34 cellular contexts compared by ENCODE assay signal in the genomic region with DNA sequence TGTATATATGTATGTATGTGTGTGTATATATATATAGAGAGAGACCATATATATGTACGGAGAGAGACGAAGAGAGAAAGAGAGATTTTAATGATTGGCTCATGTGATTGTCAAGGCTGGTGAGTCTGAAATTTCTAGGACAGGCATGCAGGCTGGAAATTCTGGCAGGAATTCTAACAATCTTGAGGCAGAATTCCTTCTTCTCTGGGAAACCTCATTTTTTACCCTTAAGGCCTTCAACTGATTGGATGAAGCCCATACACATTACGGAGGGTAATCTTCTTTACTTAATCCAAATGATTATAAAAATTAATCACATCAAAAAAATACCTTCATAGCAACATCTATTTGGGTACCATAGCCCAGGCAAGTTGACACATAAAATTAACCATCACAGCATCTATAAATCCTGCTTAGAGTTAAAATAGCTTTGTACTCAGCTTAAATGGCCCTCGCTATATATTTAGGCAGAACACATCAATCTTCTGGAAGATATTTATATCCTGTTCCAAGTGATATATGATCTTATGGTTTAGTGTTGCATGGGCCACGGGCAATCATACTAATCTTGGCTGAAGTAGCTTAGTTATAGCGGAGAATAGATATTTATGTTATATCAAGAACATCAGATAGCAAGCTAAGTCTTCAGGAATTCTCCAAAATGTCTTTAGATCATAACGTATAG.
"Had no signal": no experiment of that assay in that cellular context is flagged by ENCODE, and none has a peak within 500 bp of the region (broad histone marks: within the 10 kb centered on the region; RNA-seq: fewer than 3 reads in every experiment).

No MANE protein-coding gene starts in this region.

- H3K4me2 ChIP-seq: PC-9 had no signal

- H3K36me3 ChIP-seq: ascending aorta, breast epithelium had no signal

- H3K9me3 ChIP-seq: ascending aorta, body of pancreas, breast epithelium had no signal

- H3K27me3 ChIP-seq: ascending aorta, body of pancreas, breast epithelium had no signal

- H3K4me3 ChIP-seq: ascending aorta, body of pancreas, breast epithelium, K562, PC-9 had no signal

- H2AFZ ChIP-seq: PC-9 had no signal

- H3K4me1 ChIP-seq: ascending aorta, body of pancreas, breast epithelium had no signal

- DNase-seq: activated B cell treated with CpG ODN at 0.5 μM for 24 hours; activated CD4-positive, alpha-beta memory T cell treated with anti-CD3 and anti-CD28 coated beads, Interleukin-2, amount 10 ng/mL, durations not matched to agents 7 days and 5 days; activated CD4-positive, alpha-beta T cell treated with anti-CD3 and anti-CD28 coated beads for 1 hour; activated CD4-positive, alpha-beta T cell treated with anti-CD3 and anti-CD28 coated beads for 48 hours; activated CD8-positive, alpha-beta memory T cell treated with anti-CD3 and anti-CD28 coated beads for 24 hours; activated CD8-positive, alpha-beta memory T cell treated with anti-CD3 and anti-CD28 coated beads, Interleukin-2, amount 10 ng/mL, durations not matched to agents 7 days and 5 days; activated CD8-positive, alpha-beta memory T cell treated with anti-CD3 and anti-CD28 coated beads, Interleukin-2, amount 50 U/mL, for 48 hours; activated effector memory CD4-positive, alpha-beta T cell treated with anti-CD3 and anti-CD28 coated beads, Interleukin-2, amount 50 U/mL, for 16 hours; activated naive CD4-positive, alpha-beta T cell; activated naive CD8-positive, alpha-beta T cell treated with anti-CD3 and anti-CD28 coated beads, Interleukin-2, amount 10 ng/mL, durations not matched to agents 7 days and 5 days; activated T-cell treated with anti-CD3 and anti-CD28 coated beads, Interleukin-2, amount 50 U/mL, for 48 hours; amygdala; body of pancreas; NCI-H1105 treated with DMSO at 0.1 percent for 48 hours; NCI-H1436; NCI-H1694; NCI-H1930; NCI-H2081 treated with DMSO at 0.1 percent for 48 hours; NCI-H226; NCI-H446 treated with DMSO at 0.1 percent for 48 hours; NCI-H524; NK-92 treated with Interleukin-12 subunit alpha and Interleukin-12 subunit beta, amount 100 ng/mL, for 24 hours; PC-9; SIG-M5; SW 1271; T-helper 1 cell; T-helper 2 cell; T-helper 9 cell had no signal

- ATAC-seq: activated CD8-positive, alpha-beta memory T cell treated with anti-CD3 and anti-CD28 coated beads, Interleukin-2, amount 10 ng/mL, durations not matched to agents 7 days and 5 days; activated T-helper 17 cell treated with anti-CD3 and anti-CD28 coated beads, Interleukin-2, amount 50 U/mL, for 72 hours; body of pancreas; K562 had no signal

- H3K27ac ChIP-seq: ascending aorta, body of pancreas, breast epithelium, PC-9, RWPE1, VCaP had no signal
